Comparison of ENCODE assay signal across 8 cellular contexts in the genomic region with DNA sequence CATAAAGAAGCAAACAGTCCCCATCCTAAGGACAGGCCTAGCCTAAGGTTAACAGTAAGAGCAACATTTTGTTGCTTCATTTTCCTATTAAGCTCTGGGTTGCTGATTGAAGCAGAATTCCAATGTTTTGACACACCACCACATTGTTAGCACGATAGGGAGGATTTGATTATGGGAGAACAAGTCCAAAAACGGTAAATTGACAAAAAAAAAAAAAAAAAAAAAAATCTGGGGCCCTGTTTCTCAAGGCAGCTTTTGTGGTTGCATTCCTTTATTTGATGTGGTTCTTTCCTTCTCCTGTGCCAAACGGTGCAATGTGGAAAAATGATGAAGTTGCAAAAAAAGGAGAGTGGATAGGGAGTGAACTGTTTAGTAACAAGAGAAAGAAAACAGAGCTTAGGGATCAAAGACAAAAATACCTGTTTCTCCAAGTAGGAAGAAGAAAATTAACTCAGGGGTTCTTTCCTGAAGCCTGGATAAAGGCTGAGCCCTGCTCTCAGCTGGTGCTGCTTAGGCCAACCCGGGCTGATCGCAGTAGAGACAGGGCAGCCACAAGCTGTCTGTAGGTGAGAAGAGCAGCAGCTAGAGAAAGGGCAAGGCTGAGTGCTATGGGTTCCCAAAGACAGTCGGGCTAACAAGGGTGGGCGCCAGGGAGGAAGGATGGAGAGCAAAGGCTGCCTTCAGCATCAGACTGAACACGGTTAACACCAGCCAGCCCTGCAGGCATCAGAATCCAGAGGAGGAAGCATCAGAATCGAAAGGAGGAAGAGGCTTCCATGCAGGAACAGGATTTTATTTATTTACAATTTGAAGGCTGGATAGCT.
DNase-seq lines count a peak whose midpoint lies in the region; ATAC-seq, FAIRE-seq and TF ChIP-seq lines count a peak whose summit lies in the region.

No MANE protein-coding gene starts in this region.

- FAIRE-seq in A549 (lab: Jason Lieb, UNC): no peak

- TF ChIP-seq CTCF in A549 (IDR thresholded peaks at IDR 0.05): no peak
- no peak for TF ChIP-seq CTCF in choroid plexus epithelial cell (conservative IDR thresholded peaks at IDR 0.05; ENCODE audit: low read depth, low read length)

- CTCF ChIA-PET in A549 (lab: Yijun Ruan, JAX): interaction anchor here (0.8 kb wide), 1 partner anchor 69 kb away, joined by 3 read pairs; no protein-coding TSS in a partner anchor

- TF ChIP-seq RAD21 in A549 (conservative IDR thresholded peaks at IDR 0.05 in 1 of 2, IDR thresholded peaks at IDR 0.05 in 1 of 2): no peak

- ATAC-seq in A549 (peak; percentile 26 to 40; a peak in 1 of 6 replicates), GM18517 (IDR thresholded peaks at IDR 0.05; ENCODE audit: unreplicated experiment) (no peak), HG02759 (IDR thresholded peaks at IDR 0.05; ENCODE audit: unreplicated experiment) (no peak)

- H3K9me3 ChIP-seq in A549 (no peaks in the 10 kb centered on the region), mucosa of rectum (ENCODE audit: control insufficient read depth in 2 of 2, low read length in 2 of 2) (no peaks in the 10 kb centered on the region)

- H3K4me3 ChIP-seq in A549 (no peak overlapping the region), choroid plexus epithelial cell (ENCODE audit: low read depth, low read length) (no peak overlapping the region), mucosa of rectum (ENCODE audit: low read length in 2 of 2) (peak overlapping the region in 1 of 2 donors; percentile 18)
- H3K4me3 ChIP-seq in Jurkat, Clone E6-1 (ENCODE audit: low read length): no peak overlapping the region

- H3K36me3 ChIP-seq in mucosa of rectum (ENCODE audit: control insufficient read depth in 2 of 2, insufficient read depth in 2 of 2, low read length in 2 of 2): no peaks in the 10 kb centered on the region

- no peaks in the 10 kb centered on the region for H3K27me3 ChIP-seq in mucosa of rectum (ENCODE audit: control insufficient read depth in 2 of 2, insufficient read depth in 2 of 2, low read length in 2 of 2)

- WGBS in A549 (ENCODE audit: missing lambda C conversion rate): 81% methylated on average over 9 of the region's 9 CpGs

- POLR2A ChIA-PET in A549 (lab: Yijun Ruan, JAX): interaction anchor here (0.6 kb wide), 1 partner anchor 171 kb away, joined by 3 read pairs; no protein-coding TSS in a partner anchor

- H3K27ac ChIP-seq in A549 (peak overlapping the region in 1 of 2 experiments; percentile 71; a peak in 3 of 6 replicates), mucosa of rectum (ENCODE audit: low read depth in 2 of 2, low read length in 2 of 2) (peak overlapping the region; percentile 82 to 86)

- no peak for TF ChIP-seq POLR2A in A549 (IDR thresholded peaks at IDR 0.05; ENCODE audit: low read length)

- TF ChIP-seq EP300 in A549 (IDR thresholded peaks at IDR 0.05): no peak

- H3K9ac ChIP-seq in mucosa of rectum (ENCODE audit: low read depth in 1 of 2, low read length in 2 of 2): peak overlapping the region; percentile 42 to 50

- H3K4me2 ChIP-seq in A549: 0 out of 3 replicates have a peak overlapping the region, but pooled peaks have one; percentile 3

- peaks cover 15% of the 10 kb centered on the region; the same call in 2 of the 3 replicates for H3K4me1 ChIP-seq in A549
- peaks cover 12 to 13% of the 10 kb centered on the region in 2 donors for H3K4me1 ChIP-seq in mucosa of rectum (ENCODE audit: control insufficient read depth in 2 of 2, insufficient read depth in 2 of 2, low read length in 2 of 2)

- DNase-seq in A549 (ENCODE audit: low read depth in 1 of 2, low spot score in 1 of 2): no peak
- DNase-seq in Jurkat, Clone E6-1 (ENCODE audit: low read depth, low spot score): peak; percentile 29
- peak; percentile 95 for DNase-seq in choroid plexus epithelial cell (ENCODE audit: low read depth)
- DNase-seq in NCI-H2196 treated with DMSO at 0.1 percent for 48 hours (lab: John Stamatoyannopoulos, UW; ENCODE audit: unreplicated experiment): no peak
- no peak for DNase-seq in activated T-cell treated with anti-CD3 and anti-CD28 coated beads, Interleukin-2, amount 50 U/mL, for 1 hour

TF ChIP-seq in A549, 52 proteins besides CTCF, POLR2A, EP300 and RAD21:
- TF ChIP-seq MAFK (IDR thresholded peaks at IDR 0.05; ENCODE audit: partially characterized antibody): peak; percentile 92
- no peak for TF ChIP-seq FOXS1 (CRISPR knock-in tag; IDR thresholded peaks at IDR 0.05)
- no peak for TF ChIP-seq NFE2L2 (conservative IDR thresholded peaks at IDR 0.05; ENCODE audit: low read length)

Comparison
In these comparisons a context has a peak if more than half of its experiments do, and no peak if none do; other contexts are left out.
1. ATAC-seq: peak in A549 (2 of 2); none in GM18517 (single experiment) and HG02759 (single experiment).
2. DNase-seq: peak in Jurkat, Clone E6-1 (single experiment) and choroid plexus epithelial cell (single experiment); none in A549 (0 of 2), NCI-H2196 treated with DMSO at 0.1 percent for 48 hours (single experiment) and activated T-cell treated with anti-CD3 and anti-CD28 coated beads, Interleukin-2, amount 50 U/mL, for 1 hour (single experiment).